In genomic region chr14:92978229-92979021, GRCh38 we compare ENCODE assay signal across 29 cellular contexts. TPM values are rescaled to one million over a fixed set of nuclear protein-coding genes. Genes with fewer than 3 reads are reported as not detected.
"Had no signal": no experiment of that assay in that cellular context is flagged by ENCODE, and none has a peak within 500 bp of the region (broad histone marks: within the 10 kb centered on the region; RNA-seq: fewer than 3 reads in every experiment).

No MANE protein-coding gene starts in this region.

- H3K27me3 ChIP-seq: body of pancreas, dorsolateral prefrontal cortex, esophagus muscularis mucosa, hepatocyte, left lung, stomach, suprapubic skin, transverse colon, uterus had no signal

- H3K36me3 ChIP-seq: prostate gland, uterus, WERI-Rb-1 had no signal

- DNase-seq: activated CD4-positive, alpha-beta T cell treated with anti-CD3 and anti-CD28 coated beads, Interleukin-2, amount 10 ng/mL, durations not matched to agents 7 days and 5 days; activated CD4-positive, CD25-positive, alpha-beta regulatory T cell treated with anti-CD3 and anti-CD28 coated beads, Interleukin-2, amount 50 U/mL, for 72 hours; activated CD8-positive, alpha-beta memory T cell treated with anti-CD3 and anti-CD28 coated beads, Interleukin-2, amount 10 ng/mL, durations not matched to agents 7 days and 5 days; activated CD8-positive, alpha-beta T cell treated with anti-CD3 and anti-CD28 coated beads for 36 hours; activated effector memory CD4-positive, alpha-beta T cell treated with anti-CD3 and anti-CD28 coated beads, Interleukin-2, amount 50 U/mL, for 16 hours; activated T-cell treated with anti-CD3 and anti-CD28 coated beads for 4 hours; anterior cingulate cortex; body of pancreas; effector memory CD8-positive, alpha-beta T cell; glutamatergic neuron; immature natural killer cell; kidney glomerular epithelial cell; left lung; stimulated activated CD4-positive, alpha-beta T cell treated with anti-CD3 and anti-CD28 coated beads, Interleukin-4, amount 100 ng/mL, for 24 hours; stomach; transverse colon; uterus; WERI-Rb-1 had no signal

- H3K4me2 ChIP-seq: hepatocyte had no signal

- H3K4me3 ChIP-seq: body of pancreas, dorsolateral prefrontal cortex, esophagus muscularis mucosa, hepatocyte, left lung, prostate gland, stomach, suprapubic skin, transverse colon, uterus had no signal

- H3K4me1 ChIP-seq: left lung, suprapubic skin had no signal

- H2AFZ ChIP-seq: hepatocyte had no signal

- ATAC-seq: activated CD8-positive, alpha-beta memory T cell treated with anti-CD3 and anti-CD28 coated beads, Interleukin-2, amount 10 ng/mL, durations not matched to agents 7 days and 5 days; activated CD8-positive, alpha-beta T cell treated with anti-CD3 and anti-CD28 coated beads for 36 hours; body of pancreas; effector memory CD8-positive, alpha-beta T cell; left lung; naive thymus-derived CD8-positive, alpha-beta T cell had no signal

- FAIRE-seq: frontal cortex, TTC549 had no signal

- H3K27ac ChIP-seq: body of pancreas, dorsolateral prefrontal cortex, esophagus muscularis mucosa, hepatocyte, left lung, prostate gland, stomach, suprapubic skin, transverse colon, uterus, WERI-Rb-1 had no signal

- H3K9me3 ChIP-seq: prostate gland, suprapubic skin had no signal

RNA-seq across cellular contexts. Expression of gene CHGA, which starts 55.5 kb away (rescaled TPM):
- total RNA-seq: activated CD4-positive, alpha-beta T cell treated with anti-CD3 and anti-CD28 coated beads, Interleukin-2, amount 10 ng/mL, durations not matched to agents 7 days and 5 days; activated CD8-positive, alpha-beta memory T cell treated with anti-CD3 and anti-CD28 coated beads, Interleukin-2, amount 10 ng/mL, durations not matched to agents 7 days and 5 days; activated CD8-positive, alpha-beta T cell treated with anti-CD3 and anti-CD28 coated beads for 36 hours; cardiac septum; lung microvascular endothelial cell; mesothelial cell of epicardium; naive thymus-derived CD8-positive, alpha-beta T cell had no signal
